ENCODE assay signal across 9 cellular contexts in the genomic region with DNA sequence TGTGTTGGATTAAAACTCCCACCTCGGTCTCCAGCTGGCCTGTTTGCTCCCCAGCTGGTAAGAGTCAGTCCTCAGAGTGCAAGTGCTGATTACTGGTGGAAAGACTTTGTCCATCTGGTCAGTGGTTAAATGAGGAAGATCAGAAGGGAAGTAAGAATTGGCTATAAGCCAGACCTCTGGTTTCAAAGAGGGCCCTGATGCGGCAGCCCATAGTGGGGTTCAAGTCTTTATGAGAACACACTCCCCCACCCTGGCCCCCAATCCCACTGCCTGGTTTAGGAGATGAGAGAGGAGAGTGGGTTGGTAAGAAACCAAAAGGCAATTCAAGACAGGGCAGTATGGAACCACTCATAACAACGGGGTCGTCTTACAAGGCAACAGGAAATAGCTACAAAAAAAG.
DNase-seq lines count a peak whose midpoint lies in the region; ATAC-seq, FAIRE-seq and TF ChIP-seq lines count a peak whose summit lies in the region.
"Had no signal": no experiment of that assay in that cellular context is flagged by ENCODE, and none has a peak within 500 bp of the region (broad histone marks: within the 10 kb centered on the region; RNA-seq: fewer than 3 reads in every experiment).

No MANE protein-coding gene starts in this region.

- H3K9me3 Mint-ChIP-seq in HFFc6, result no peaks in the 10 kb centered on the region

- WGBS in ovary, 3 donors, result 7 to 23% (median 18%) methylated on average over 4 of the region's 4 CpGs

- no peaks in the 10 kb centered on the region for H3K27me3 ChIP-seq in ovary

- H3K4me1 Mint-ChIP-seq in T-helper 17 cell, result peaks cover 2% of the 10 kb centered on the region
- H3K4me1 Mint-ChIP-seq in HFFc6 (ENCODE audit: low read depth), result peaks cover 6% of the 10 kb centered on the region

- peaks cover 5% of the 10 kb centered on the region for H3K4me1 ChIP-seq in ovary (ENCODE audit: insufficient read depth)

- H3K27me3 Mint-ChIP-seq in T-helper 17 cell (no peaks in the 10 kb centered on the region), HFFc6 (ENCODE audit: insufficient read depth) (peaks cover 13% of the 10 kb centered on the region)

- no peak for TF ChIP-seq EP300 in ovary (IDR thresholded peaks at IDR 0.05)

- H3K36me3 Mint-ChIP-seq in T-helper 17 cell (ENCODE audit: low read depth) (peaks cover 2% of the 10 kb centered on the region), HFFc6 (ENCODE audit: low read depth) (no peaks in the 10 kb centered on the region)

- DNase-seq in T-helper 17 cell, result no peak
- DNase-seq in ovary, result peak in 4 of 5 donors; percentile 24 to 43 (median 38)
- DNase-seq in NCI-H748 (lab: John Stamatoyannopoulos, UW; ENCODE audit: unreplicated experiment), result no peak
- DNase-seq in HFFc6, result no peak
- no peak for DNase-seq in urothelium cell line (ENCODE audit: low spot score)
- DNase-seq in stimulated activated naive CD4-positive, alpha-beta T cell treated with Interleukin-2 at 50 U/mL for 16 hours (lab: John Stamatoyannopoulos, UW), result no peak
- DNase-seq: GDM1 had no signal

- FAIRE-seq in urothelium cell line (lab: Jason Lieb, UNC), result no peak

- TF ChIP-seq CTCF in ovary (IDR thresholded peaks at IDR 0.05) (no peak), HFFc6 (IDR thresholded peaks at IDR 0.05) (no peak)

- intact Hi-C loops in ovary (cut with DNase I), result no loop called here

- no peak overlapping the region for H3K4me3 ChIP-seq in ovary

- TF ChIP-seq POLR2A in ovary (IDR thresholded peaks at IDR 0.05), result no peak

- no peaks in the 10 kb centered on the region for H3K9me3 ChIP-seq in T-helper 17 cell (ENCODE audit: control insufficient read depth, low read length, poor library complexity, severe bottlenecking)
- H3K9me3 ChIP-seq in ovary, result no peaks in the 10 kb centered on the region

- H3K27ac Mint-ChIP-seq in T-helper 17 cell (peak overlapping the region; percentile 56), HFFc6 (no peak overlapping the region)

- H3K4me3 Mint-ChIP-seq in T-helper 17 cell (no peak overlapping the region), HFFc6 (no peak overlapping the region)

- H3K36me3 ChIP-seq in ovary, result no peaks in the 10 kb centered on the region

- ATAC-seq in GM18519 (IDR thresholded peaks at IDR 0.05; ENCODE audit: low FRiP score, unreplicated experiment) (peak; percentile 29), HG02884 (IDR thresholded peaks at IDR 0.05; ENCODE audit: unreplicated experiment) (peak; percentile 55), T-helper 17 cell (no peak)

- peak overlapping the region in 1 of 2 donors; percentile 60 for H3K27ac ChIP-seq in ovary

Comparison
In these comparisons a context has a peak if more than half of its experiments do, and no peak if none do; other contexts are left out.
1. DNase-seq: peak in ovary (4 of 5); none in T-helper 17 cell (0 of 3), NCI-H748 (single experiment), HFFc6 (single experiment), urothelium cell line (single experiment) and stimulated activated naive CD4-positive, alpha-beta T cell treated with Interleukin-2 at 50 U/mL for 16 hours (single experiment).